Comparison of ENCODE assay signal across 8 cellular contexts in the genomic region with DNA sequence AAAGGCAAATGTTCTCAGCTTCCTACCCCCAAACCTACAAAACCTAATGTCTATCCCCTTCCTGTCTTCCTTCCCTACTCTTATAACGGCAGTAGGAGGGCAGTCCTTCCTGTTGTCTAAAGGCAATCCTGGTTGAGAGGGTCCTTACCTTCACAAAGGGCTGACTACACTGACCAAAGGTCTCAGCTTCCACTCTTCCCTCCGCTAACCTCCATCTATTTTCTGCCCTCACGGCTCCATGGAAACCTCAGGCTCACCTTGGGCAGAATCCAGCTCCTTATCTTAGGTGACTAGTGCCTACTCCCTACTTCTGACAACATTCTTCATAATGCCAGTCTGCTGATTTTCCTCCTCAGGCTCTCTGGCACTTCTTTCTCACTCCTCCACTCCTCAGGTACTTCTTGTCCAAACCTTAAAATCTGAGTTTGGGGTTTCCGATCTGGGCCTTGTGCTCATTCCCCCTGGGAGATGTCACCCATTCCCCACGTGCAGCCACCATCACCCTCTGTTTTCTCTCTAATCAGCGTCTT. TPM values are rescaled to one million over a fixed set of nuclear protein-coding genes. Genes with fewer than 3 reads are reported as not detected.
A peak's percentile ranks its signal among the peaks of the same experiment; 100 is the strongest.
DNase-seq lines count a peak whose midpoint lies in the region; ATAC-seq and TF ChIP-seq lines count a peak whose summit lies in the region.

No MANE protein-coding gene starts in this region.

- H3K27me3 ChIP-seq in BE2C (no peaks in the 10 kb centered on the region), ascending aorta (no peaks in the 10 kb centered on the region), right lobe of liver (no peaks in the 10 kb centered on the region)

- TF ChIP-seq CTCF in BE2C (IDR thresholded peaks at IDR 0.05; ENCODE audit: low read depth, low read length): no peak
- TF ChIP-seq CTCF in ascending aorta (IDR thresholded peaks at IDR 0.05): no peak
- no peak for TF ChIP-seq CTCF in right lobe of liver (IDR thresholded peaks at IDR 0.05)
- no peak for TF ChIP-seq CTCF in type B pancreatic cell (conservative IDR thresholded peaks at IDR 0.05)

- H3K27me3 Mint-ChIP-seq in IgD-negative memory B cell (no peaks in the 10 kb centered on the region), type B pancreatic cell (no peaks in the 10 kb centered on the region)

- H3K4me3 ChIP-seq in BE2C (ENCODE audit: low read depth, low read length) (peak overlapping the region; percentile 91), ascending aorta (peak overlapping the region; percentile 81 to 92), right lobe of liver (peak overlapping the region; percentile 76 to 92 (median 80))

- DNase-seq in BE2C (no peak), ascending aorta (ENCODE audit: low spot score in 2 of 2) (no peak), right lobe of liver (no peak), type B pancreatic cell (ENCODE audit: extremely low spot score, unreplicated experiment) (no peak), cortex of kidney (lab: John Stamatoyannopoulos, UW) (no peak), cerebellar nuclear complex (lab: John Stamatoyannopoulos, UW) (no peak), AML-193 (lab: John Stamatoyannopoulos, UW) (no peak)

- 16% methylated on average over 6 of the region's 6 CpGs for WGBS in right lobe of liver (ENCODE audit: insufficient coverage, low coverage, low lambda C conversion rate, missing lambda C conversion rate)

- H3K9me3 Mint-ChIP-seq in IgD-negative memory B cell (no peaks in the 10 kb centered on the region), type B pancreatic cell (no peaks in the 10 kb centered on the region)

- intact Hi-C loops in ascending aorta (cut with DNase I) (loop anchor here (1.0 to 5.0 kb wide), 4 partner anchors 75 to 327 kb away; a partner anchor contains a TSS), right lobe of liver (cut with DNase I) (no loop called here)

- H3K4me3 Mint-ChIP-seq in IgD-negative memory B cell: peak overlapping the region; percentile 78 to 97 (median 96)
- peak overlapping the region; percentile 95 for H3K4me3 Mint-ChIP-seq in type B pancreatic cell

- ATAC-seq in right lobe of liver: no peak

- TF ChIP-seq POLR2A in right lobe of liver (IDR thresholded peaks at IDR 0.05): no peak

- no peaks in the 10 kb centered on the region for H3K9me3 ChIP-seq in BE2C
- H3K9me3 ChIP-seq in ascending aorta: no peaks in the 10 kb centered on the region
- H3K9me3 ChIP-seq in right lobe of liver: no peaks in the 10 kb centered on the region

- H3K27ac Mint-ChIP-seq in IgD-negative memory B cell (peak overlapping the region; percentile 70 to 98 (median 97)), type B pancreatic cell (peak overlapping the region; percentile 96)

- H3K27ac ChIP-seq in ascending aorta (peak overlapping the region; percentile 93 to 97), right lobe of liver (peak overlapping the region in 2 of 3 donors; percentile 75 to 76)

- H3K36me3 Mint-ChIP-seq in IgD-negative memory B cell: no peaks in the 10 kb centered on the region
- H3K36me3 Mint-ChIP-seq in type B pancreatic cell: no peaks in the 10 kb centered on the region

- peaks cover 15 to 25% (median 24%) of the 10 kb centered on the region in 3 donors for H3K4me1 Mint-ChIP-seq in IgD-negative memory B cell
- H3K4me1 Mint-ChIP-seq in type B pancreatic cell (ENCODE audit: unreplicated experiment): peaks cover 19% of the 10 kb centered on the region

- H3K4me1 ChIP-seq in BE2C: no peaks in the 10 kb centered on the region
- peaks cover 0 to 13% of the 10 kb centered on the region in 2 donors for H3K4me1 ChIP-seq in ascending aorta
- H3K4me1 ChIP-seq in right lobe of liver: peaks cover 0 to 15% (median 2%) of the 10 kb centered on the region in 4 donors

- H3K36me3 ChIP-seq in BE2C (no peaks in the 10 kb centered on the region), ascending aorta (no peaks in the 10 kb centered on the region), right lobe of liver (no peaks in the 10 kb centered on the region)

RNA-seq across cellular contexts. Expression of a gene that starts 0.5 kb away (rescaled TPM):
- not detected for polyA plus RNA-seq in BE2C (2012; ENCODE audit: insufficient read depth, insufficient read length, low read depth)
- 0.15 TPM for polyA plus RNA-seq in IgD-negative memory B cell
- total RNA-seq in ascending aorta (0.75 TPM), right lobe of liver (under 1 TPM in 4 of 6 experiments, not detected in 2; 0.12 to 0.31 (median 0.20) TPM), type B pancreatic cell (ENCODE audit: low replicate concordance) (1.1 and 4.0 TPM in 2 replicates)

RNA-seq across cellular contexts. Expression of a gene that starts 0.9 kb away (rescaled TPM):
- polyA plus RNA-seq in BE2C (2012; ENCODE audit: insufficient read depth, insufficient read length, low read depth): 30.2 TPM
- polyA plus RNA-seq in IgD-negative memory B cell: 33.2 TPM
- total RNA-seq in ascending aorta: 66.4 TPM
- total RNA-seq in right lobe of liver: 10 to 100 TPM; 18.4 to 33.4 (median 22.8) TPM
- 30.0 and 36.5 TPM in 2 replicates for total RNA-seq in type B pancreatic cell (ENCODE audit: low replicate concordance)
